1 cellular context compared by ENCODE assay signal in genomic region chr2:237474511-237474911, GRCh38.
TF ChIP-seq lines count a peak whose summit lies in the region.

No MANE protein-coding gene starts in this region.

TF ChIP-seq in HCT116, 20 proteins besides CTCF, POLR2A, EP300 and RAD21 (continued from another document):
- TF ChIP-seq REST (IDR thresholded peaks at IDR 0.05; ENCODE audit: low read depth) (no peak), SP1 (IDR thresholded peaks at IDR 0.05; ENCODE audit: low read depth) (no peak), ZFX (IDR thresholded peaks at IDR 0.05) (no peak), EZH2 (IDR thresholded peaks at IDR 0.05) (no peak), ATF3 (IDR thresholded peaks at IDR 0.05) (no peak)
